22 cellular contexts compared by ENCODE assay signal in the genomic region with DNA sequence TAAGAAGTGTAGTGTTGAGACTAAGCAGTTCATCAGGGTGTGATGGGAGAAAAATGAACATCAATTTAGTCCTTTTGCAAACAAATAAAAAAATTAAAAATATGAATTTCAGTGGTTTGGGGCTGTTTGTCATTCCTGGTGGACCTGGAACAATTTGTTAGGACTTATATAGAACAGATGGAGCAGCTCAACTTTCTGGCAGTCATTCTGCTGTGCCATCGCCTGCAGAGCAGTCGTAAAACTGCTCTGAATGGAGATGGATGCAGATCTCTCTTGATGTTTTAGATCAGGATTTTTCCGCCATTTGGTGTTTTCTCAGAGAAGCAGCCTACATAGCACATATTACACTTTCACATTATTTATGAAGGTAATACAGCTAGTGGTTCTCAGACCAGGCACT.
"Had no signal": no experiment of that assay in that cellular context is flagged by ENCODE, and none has a peak within 500 bp of the region (broad histone marks: within the 10 kb centered on the region; RNA-seq: fewer than 3 reads in every experiment).

No MANE protein-coding gene starts in this region.

- DNase-seq: effector memory CD8-positive, alpha-beta T cell; foreskin fibroblast; glutamatergic neuron; immature natural killer cell; left ventricle myocardium inferior; lower lobe of right lung; naive B cell; retina; right lobe of liver; spleen; stimulated activated CD4-positive, alpha-beta T cell treated with anti-CD3 and anti-CD28 coated beads, Interleukin-15, amount 100 ng/mL, for 24 hours; stimulated activated CD4-positive, alpha-beta T cell treated with anti-CD3 and anti-CD28 coated beads, Interleukin-1b, Interleukin-23, amount 100 ng/mL, for 48 hours; stimulated activated CD4-positive, alpha-beta T cell treated with anti-CD3 and anti-CD28 coated beads, Interleukin-4, amount 100 ng/mL, for 24 hours; testis had no signal

- H3K36me3 ChIP-seq: left ventricle myocardium inferior, lower lobe of right lung, prostate gland, right lobe of liver, spleen, tibial nerve had no signal

- ATAC-seq: effector memory CD8-positive, alpha-beta T cell; gastroesophageal sphincter; lower lobe of right lung; right lobe of liver; stimulated activated memory B cell treated with anti-CD40 and anti-IgM and Interleukin-4, amounts not matched to agents 10 μg/mL and 1 μg/mL and 100 μg/mL, for 72 hours had no signal

- H3K27ac ChIP-seq: epithelial cell of prostate, esophagus muscularis mucosa, left ventricle myocardium inferior, lower lobe of right lung, parathyroid adenoma, prostate gland, right lobe of liver, spleen, testis, tibial nerve had no signal

- H3K9ac ChIP-seq: parathyroid adenoma had no signal

- H3K4me1 ChIP-seq: left ventricle myocardium inferior, lower lobe of right lung, parathyroid adenoma, prostate gland, right lobe of liver, spleen, testis, tibial nerve had no signal

- H3K27me3 ChIP-seq: esophagus muscularis mucosa, gastroesophageal sphincter, right lobe of liver, spleen, testis, tibial nerve had no signal

- H3K9me3 ChIP-seq: esophagus muscularis mucosa, gastroesophageal sphincter, left ventricle myocardium inferior, lower lobe of right lung, prostate gland, right lobe of liver, spleen, testis, tibial nerve had no signal

- FAIRE-seq: keratinocyte had no signal

- H3K4me3 ChIP-seq: esophagus muscularis mucosa, gastroesophageal sphincter, left ventricle myocardium inferior, lower lobe of right lung, prostate gland, right lobe of liver, spleen, testis, tibial nerve had no signal
